ENCODE assay signal across 10 cellular contexts in the genomic region with DNA sequence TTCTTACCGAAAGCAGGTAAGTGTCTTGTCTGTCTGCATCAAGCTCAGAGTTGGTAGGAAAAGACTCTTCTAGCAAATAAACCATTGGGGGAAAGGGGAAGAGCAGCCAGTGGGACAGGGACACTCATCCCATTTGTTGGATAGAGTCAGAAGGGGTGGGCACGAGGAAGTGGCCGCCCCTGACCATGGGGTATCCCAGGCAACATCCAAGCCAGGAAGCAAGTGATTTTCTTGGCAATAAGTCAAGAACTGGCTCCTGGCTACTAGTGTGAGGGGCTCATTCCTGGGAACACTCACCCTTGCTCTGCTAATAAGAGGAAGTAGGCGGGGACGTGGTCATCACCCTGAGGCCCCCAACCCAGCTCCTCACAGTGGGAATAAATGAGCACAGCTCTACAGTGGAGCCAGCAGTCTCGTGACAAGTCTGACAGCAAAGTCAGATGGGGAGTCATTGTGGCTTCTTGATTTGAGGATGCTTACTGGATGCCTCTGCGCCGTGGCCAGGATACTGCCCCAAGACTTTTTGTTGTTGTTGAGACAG. TPM values are rescaled to one million over a fixed set of nuclear protein-coding genes. Genes with fewer than 3 reads are reported as not detected.
A peak's percentile ranks its signal among the peaks of the same experiment; 100 is the strongest.
DNase-seq lines count a peak whose midpoint lies in the region; ATAC-seq, FAIRE-seq and TF ChIP-seq lines count a peak whose summit lies in the region.
"Had no signal": no experiment of that assay in that cellular context is flagged by ENCODE, and none has a peak within 500 bp of the region (broad histone marks: within the 10 kb centered on the region; RNA-seq: fewer than 3 reads in every experiment).

No MANE protein-coding gene starts in this region.

- TF ChIP-seq CTCF in IMR-90 (conservative IDR thresholded peaks at IDR 0.05; ENCODE audit: low read depth, low read length) (no peak), MCF 10A (IDR thresholded peaks at IDR 0.05; ENCODE audit: unreplicated experiment) (no peak), spleen (IDR thresholded peaks at IDR 0.05 in 8 of 11, conservative IDR thresholded peaks at IDR 0.05 in 3 of 11) (no peak)

- no peak overlapping the region for H3K18ac ChIP-seq in IMR-90 (ENCODE audit: low read depth, low read length)

- WGBS in IMR-90 (ENCODE audit: extremely low coverage in 2 of 2, insufficient read length in 1 of 2), 2 experiments: 52% methylated on average over 2 of the region's 8 CpGs; no CpG with 5 or more reads in 1 of the 2 experiments
- 27 to 41% (median 38%) methylated on average over 8 of the region's 8 CpGs for WGBS in spleen, 5 donors
- WGBS in small intestine, 3 donors: 37 to 50% (median 39%) methylated on average over 8 of the region's 8 CpGs

- H2BK5ac ChIP-seq in IMR-90 (ENCODE audit: low read depth, low read length, poor library complexity, severe bottlenecking): no peak overlapping the region

- no peak overlapping the region for H3K56ac ChIP-seq in IMR-90 (ENCODE audit: extremely low read depth, insufficient read depth, low read length)

- FAIRE-seq in small intestine (lab: Jason Lieb, UNC): no peak

- H3K4me1 Mint-ChIP-seq in MCF 10A (ENCODE audit: insufficient read depth, unreplicated experiment): peaks cover 28% of the 10 kb centered on the region

- H3K4me3 Mint-ChIP-seq in MCF 10A (ENCODE audit: unreplicated experiment): no peak overlapping the region

- BruUV-seq in IMR-90 (replicated peaks; lab: Mats Ljungman, UMichigan) (no TSS peak), MCF 10A (replicated peaks; lab: Mats Ljungman, UMichigan) (TSS peak; percentile 58)

- no peak overlapping the region for H2BK15ac ChIP-seq in IMR-90 (ENCODE audit: low read depth, low read length)

- H2BK20ac ChIP-seq in IMR-90 (ENCODE audit: low read depth, low read length): no peak overlapping the region

- H3K27me3 Mint-ChIP-seq in MCF 10A (ENCODE audit: insufficient read depth, unreplicated experiment): no peaks in the 10 kb centered on the region

- H3K36me3 ChIP-seq in IMR-90 (ENCODE audit: control insufficient read depth, insufficient read depth, low read length): no peaks in the 10 kb centered on the region
- no peaks in the 10 kb centered on the region for H3K36me3 ChIP-seq in spleen
- no peaks in the 10 kb centered on the region for H3K36me3 ChIP-seq in small intestine (ENCODE audit: control insufficient read depth in 2 of 2, insufficient read depth in 2 of 2, low read length in 2 of 2)

- no peak overlapping the region for H2BK120ac ChIP-seq in IMR-90 (ENCODE audit: low read depth, low read length)

- no peaks in the 10 kb centered on the region for H4K20me1 ChIP-seq in IMR-90 (ENCODE audit: insufficient read depth, low read length)

- intact Hi-C loops in IMR-90 (cut with micrococcal nuclease): loop anchor here (5.0 to 10.0 kb wide), 3 partner anchors 57 to 145 kb away; partner anchors contain the start of gene ATP6V1E1
- intact Hi-C loops in MCF 10A (cut with micrococcal nuclease): no loop called here
- intact Hi-C loops in spleen (cut with DNase I; ENCODE audit: low total_unique reads): no loop called here

- no peak overlapping the region for H4K5ac ChIP-seq in IMR-90 (ENCODE audit: low read depth, low read length)

- H3K27me3 ChIP-seq in IMR-90 (ENCODE audit: control insufficient read depth, insufficient read depth, low read length) (no peaks in the 10 kb centered on the region), layer of hippocampus (ENCODE audit: control insufficient read depth, insufficient read depth, low read length) (no peaks in the 10 kb centered on the region), spleen (replicated peaks in 1 of 7) (peaks cover 0 to 38% (median 0%) of the 10 kb centered on the region in 7 donors), small intestine (ENCODE audit: control insufficient read depth in 2 of 2, insufficient read depth in 2 of 2, low read length in 2 of 2) (peaks cover 0 to 2% of the 10 kb centered on the region in 2 donors)

- no peak overlapping the region for H3K14ac ChIP-seq in IMR-90 (replicated peaks; ENCODE audit: low read depth, low read length)

- CTCF ChIA-PET in IMR-90 (lab: Yijun Ruan, JAX): interaction anchor here (1.1 kb wide), 1 partner anchor 12 kb away, joined by 5 read pairs; no protein-coding TSS in a partner anchor
- CTCF ChIA-PET in MCF 10A (lab: Yijun Ruan, JAX): interaction anchor here (0.6 to 4.8 kb wide), 5 partner anchors 8 to 64 kb away, joined by 3 to 33 read pairs (median 5); no protein-coding TSS in a partner anchor

- no peaks in the 10 kb centered on the region for H3K36me3 Mint-ChIP-seq in MCF 10A (ENCODE audit: insufficient read depth, unreplicated experiment)

- H3K27ac ChIP-seq in IMR-90 (ENCODE audit: insufficient read depth, low read length) (no peak overlapping the region), layer of hippocampus (ENCODE audit: low read depth, low read length) (peak overlapping the region; percentile 97), spleen (peak overlapping the region in 7 of 8 donors; percentile 49 to 82 (median 77)), small intestine (ENCODE audit: low read depth in 1 of 2, low read length in 1 of 2) (peak overlapping the region in 1 of 2 donors; percentile 86)

- TF ChIP-seq POLR2A in IMR-90 (IDR thresholded peaks at IDR 0.05; ENCODE audit: low read depth, low read length) (no peak), spleen (IDR thresholded peaks at IDR 0.05) (no peak)

- no peak overlapping the region; the same call in 1 of the 2 replicates for H3K4me2 ChIP-seq in IMR-90 (ENCODE audit: low read depth, low read length)

- H3K4ac ChIP-seq in IMR-90 (ENCODE audit: low read depth, low read length): no peak overlapping the region

- peaks cover 12% of the 10 kb centered on the region for H3K4me1 ChIP-seq in IMR-90 (ENCODE audit: control insufficient read depth, insufficient read depth, low read length)
- peaks cover 0 to 3% (median 0%) of the 10 kb centered on the region in 6 donors for H3K4me1 ChIP-seq in spleen
- H3K4me1 ChIP-seq in small intestine (ENCODE audit: control insufficient read depth in 2 of 2, insufficient read depth in 1 of 2, low read depth in 1 of 2, low read length in 1 of 2): no peaks in the 10 kb centered on the region

- H4K91ac ChIP-seq in IMR-90 (ENCODE audit: insufficient read depth, low read depth, low read length): no peak overlapping the region

- H3K9me3 ChIP-seq in IMR-90 (ENCODE audit: control insufficient read depth, insufficient read depth, low read length) (no peaks in the 10 kb centered on the region), spleen (no peaks in the 10 kb centered on the region), small intestine (ENCODE audit: control insufficient read depth, low read depth) (no peaks in the 10 kb centered on the region)

- in situ Hi-C loops in IMR-90 (cut with MboI; ENCODE audit: low sequenced_read_pairs): loop anchor here (10.0 to 25.0 kb wide), 2 partner anchors 155 to 492 kb away; no protein-coding TSS in a partner anchor

- no peak overlapping the region for H2AK9ac ChIP-seq in IMR-90 (replicated peaks; ENCODE audit: low read depth, low read length, poor library complexity)

- no peak for ATAC-seq in IMR-90 (ENCODE audit: low read depth)

- H4K8ac ChIP-seq in IMR-90 (ENCODE audit: low read depth in 2 of 2, low read length in 2 of 2): no peak overlapping the region

- no peak for TF ChIP-seq RAD21 in IMR-90 (IDR thresholded peaks at IDR 0.05; ENCODE audit: low read length)

- 0 out of 2 replicates have a peak overlapping the region, but pooled peaks have one; percentile 25 for H3K23ac ChIP-seq in IMR-90 (ENCODE audit: low read depth, low read length)

- no peak overlapping the region for H3K4me3 ChIP-seq in IMR-90 (ENCODE audit: insufficient read depth, low read depth, low read length)
- peak overlapping the region in 3 of 8 donors; percentile 22 to 54 (median 28) for H3K4me3 ChIP-seq in spleen
- no peak overlapping the region for H3K4me3 ChIP-seq in small intestine (ENCODE audit: low read depth in 1 of 2, low read length in 2 of 2)

- peaks cover 6% of the 10 kb centered on the region; the same call in 1 of the 2 replicates for H3K9me1 ChIP-seq in IMR-90 (ENCODE audit: insufficient read depth, low read length)

- no peak overlapping the region for H3K9ac ChIP-seq in IMR-90 (ENCODE audit: low read depth, low read length)

- dilution Hi-C loops in IMR-90 (cut with HindIII; ENCODE audit: low sequenced_read_pairs, unreplicated experiment): no loop called here

- no peaks in the 10 kb centered on the region for H3K79me1 ChIP-seq in IMR-90 (ENCODE audit: low read depth in 1 of 2, low read length in 2 of 2)

- H2AK5ac ChIP-seq in IMR-90 (ENCODE audit: low read depth, low read length): no peak overlapping the region; the same call in 1 of the 2 replicates

- no peaks in the 10 kb centered on the region for H3K9me3 Mint-ChIP-seq in MCF 10A (ENCODE audit: unreplicated experiment)

- peak; percentile 4 for DNase-seq in IMR-90
- peak; percentile 71 for DNase-seq in MCF 10A (ENCODE audit: unreplicated experiment)
- DNase-seq in spleen: no peak
- no peak for DNase-seq in stimulated activated naive CD4-positive, alpha-beta T cell treated with Interleukin-2 at 50 U/mL for 16 hours (lab: John Stamatoyannopoulos, UW)
- DNase-seq in activated naive CD4-positive, alpha-beta T cell treated with Interleukin-2 at 50 U/mL for 16 hours: no peak
- DNase-seq in small intestine: no peak
- DNase-seq in epidermal melanocyte (ENCODE audit: insufficient read length, low spot score): no peak
- DNase-seq: activated CD4-positive, alpha-beta T cell treated with anti-CD3 and anti-CD28 coated beads for 4 hours; NCI-H1694 treated with DMSO at 0.1 percent for 48 hours had no signal

- peak overlapping the region; percentile 76 for H2AFZ ChIP-seq in IMR-90 (replicated peaks; ENCODE audit: low read length, poor library complexity)

- POLR2A ChIA-PET in IMR-90 (lab: Charles Lee; ENCODE audit: unreplicated experiment) (no interaction called here), MCF 10A (lab: Yijun Ruan, JAX) (interaction anchor here (0.7 to 2.7 kb wide), 6 partner anchors 11 to 221 kb away, joined by 3 to 14 read pairs (median 4); partner anchors contain the start of gene ATP6V1E1)

- peak overlapping the region; percentile 89 for H3K27ac Mint-ChIP-seq in MCF 10A (ENCODE audit: low read depth, unreplicated experiment)

RNA-seq across cellular contexts. Expression of gene SLC25A18, which starts 6.7 kb away (rescaled TPM):
- under 0.01 TPM in 1 of 2 replicates, not detected in the other for total RNA-seq in IMR-90 (2012; rRNA removed)
- 0.05 TPM in 1 of 2 replicates, not detected in the other for polyA plus RNA-seq in IMR-90 (2012; rRNA removed)
- 0.03 TPM in 1 of 2 replicates, not detected in the other for polyA plus RNA-seq in IMR-90 (2012; cell fraction: cytosol; rRNA removed)
- 0.07 and 0.14 TPM in 2 replicates for polyA plus RNA-seq in IMR-90 (2012; cell fraction: nucleus; rRNA removed; ENCODE audit: low replicate concordance)
- total RNA-seq in MCF 10A (2022): 0.15 and 0.35 TPM in 2 replicates
- total RNA-seq in spleen: 10 to 100 TPM in 1 of 7 donors, 1 to 10 TPM in 4, under 1 TPM in 2; 0.13 to 12.3 (median 5.5) TPM
- polyA plus RNA-seq in spleen: 1 to 10 TPM; 2.9 to 3.4 (median 3.1) TPM
- polyA plus RNA-seq in small intestine: 1 to 10 TPM in 1 of 3 donors, not detected in 2; 2.1 TPM

RNA-seq across cellular contexts. Expression of gene ATP6V1E1, which starts 58.5 kb away (rescaled TPM):
- 144 and 151 TPM in 2 replicates for total RNA-seq in IMR-90 (2012; rRNA removed)
- 123 and 148 TPM in 2 replicates for polyA plus RNA-seq in IMR-90 (2012; rRNA removed)
- polyA plus RNA-seq in IMR-90 (2012; cell fraction: cytosol; rRNA removed): 46.0 and 80.4 TPM in 2 replicates
- polyA plus RNA-seq in IMR-90 (2012; cell fraction: nucleus; rRNA removed; ENCODE audit: low replicate concordance): 14.4 and 72.5 TPM in 2 replicates
- 86.4 and 114 TPM in 2 replicates for total RNA-seq in MCF 10A (2022)
- total RNA-seq in spleen: 100 to 1,000 TPM in 6 of 7 donors, 10 to 100 TPM in 1; 85.3 to 127 (median 112) TPM
- 100 to 1,000 TPM in 1 of 3 donors, 10 to 100 TPM in 2; 66.1 to 115 (median 99.6) TPM for polyA plus RNA-seq in spleen
- polyA plus RNA-seq in small intestine: 100 to 1,000 TPM; 104 to 131 (median 104) TPM

Comparison
In these comparisons a context has a peak if more than half of its experiments do, and no peak if none do; other contexts are left out.
1. DNase-seq: peak in IMR-90 (single experiment) and MCF 10A (single experiment); none in spleen (single experiment), stimulated activated naive CD4-positive, alpha-beta T cell treated with Interleukin-2 at 50 U/mL for 16 hours (single experiment), activated naive CD4-positive, alpha-beta T cell treated with Interleukin-2 at 50 U/mL for 16 hours (single experiment), small intestine (single experiment) and epidermal melanocyte (single experiment).